1 cellular context compared by ENCODE assay signal in genomic region chr19:47660435-47660832, GRCh38.
TF ChIP-seq lines count a peak whose summit lies in the region.

No MANE protein-coding gene starts in this region.

TF ChIP-seq in H1, 55 proteins besides CTCF, POLR2A, EP300 and RAD21:
- TF ChIP-seq BRCA1 (IDR thresholded peaks at IDR 0.05; ENCODE audit: low read depth, low read length) (no peak), POU5F1 (IDR thresholded peaks at IDR 0.05; ENCODE audit: low read depth, low read length) (no peak), RFX5 (IDR thresholded peaks at IDR 0.05; ENCODE audit: borderline replicate concordance, low read depth, low read length) (no peak)
